Comparison of ENCODE assay signal across 14 cellular contexts in genomic region chr5:115557667-115558387, GRCh38. TPM values are rescaled to one million over a fixed set of nuclear protein-coding genes. Genes with fewer than 3 reads are reported as not detected.
DNase-seq lines count a peak whose midpoint lies in the region; ATAC-seq and TF ChIP-seq lines count a peak whose summit lies in the region.
"Had no signal": no experiment of that assay in that cellular context is flagged by ENCODE, and none has a peak within 500 bp of the region (broad histone marks: within the 10 kb centered on the region; RNA-seq: fewer than 3 reads in every experiment).

No MANE protein-coding gene starts in this region.

- ATAC-seq in GM21367 (IDR thresholded peaks at IDR 0.05; ENCODE audit: unreplicated experiment): no peak
- ATAC-seq: A549 had no signal

- intact Hi-C loops in testis (cut with DNase I; ENCODE audit: low total_unique reads): no loop called here

- TF ChIP-seq POLR2A in testis (IDR thresholded peaks at IDR 0.05): no peak
- no peak for TF ChIP-seq POLR2A in Peyer's patch (IDR thresholded peaks at IDR 0.05)

- TF ChIP-seq CTCF in hepatocyte (IDR thresholded peaks at IDR 0.05; ENCODE audit: poor library complexity) (no peak), testis (IDR thresholded peaks at IDR 0.05) (no peak), Peyer's patch (IDR thresholded peaks at IDR 0.05) (no peak)

- H3K4me2 ChIP-seq in hepatocyte: peak overlapping the region; percentile 38
- H3K4me2 ChIP-seq: A549 had no signal

- 58% methylated on average over 3 of the region's 3 CpGs for WGBS in hepatocyte (ENCODE audit: low lambda C conversion rate, missing lambda C conversion rate)
- 63 to 67% methylated on average over 3 of the region's 3 CpGs for WGBS in testis, 2 donors

- H3K27ac ChIP-seq in hepatocyte (peak overlapping the region; percentile 79), testis (peak overlapping the region; percentile 74 to 80), Peyer's patch (peak overlapping the region in 2 of 4 donors; percentile 24 to 39)
- H3K27ac ChIP-seq: parathyroid adenoma, thoracic aorta had no signal

- H3K9me2 ChIP-seq in hepatocyte (replicated peaks; ENCODE audit: insufficient read depth): no peaks in the 10 kb centered on the region

- H3K27me3 ChIP-seq in hepatocyte (no peaks in the 10 kb centered on the region), testis (no peaks in the 10 kb centered on the region), Peyer's patch (no peaks in the 10 kb centered on the region)

- H3K9me3 ChIP-seq in hepatocyte (ENCODE audit: low read depth) (no peaks in the 10 kb centered on the region), testis (no peaks in the 10 kb centered on the region), Peyer's patch (no peaks in the 10 kb centered on the region)
- H3K9me3 ChIP-seq: A549, thoracic aorta had no signal

- H3K36me3 ChIP-seq in hepatocyte (replicated peaks; ENCODE audit: insufficient read depth, low read depth) (no peaks in the 10 kb centered on the region), testis (ENCODE audit: low read depth, missing control alignments) (no peaks in the 10 kb centered on the region), Peyer's patch (no peaks in the 10 kb centered on the region)
- H3K36me3 ChIP-seq: thoracic aorta had no signal

- H3K4me3 ChIP-seq in hepatocyte: no peak overlapping the region
- H3K4me3 ChIP-seq in testis: no peak overlapping the region
- no peak overlapping the region for H3K4me3 ChIP-seq in Peyer's patch
- H3K4me3 ChIP-seq: A549, thoracic aorta had no signal

- peak; percentile 7 for DNase-seq in NCI-H748 (lab: John Stamatoyannopoulos, UW; ENCODE audit: unreplicated experiment)
- no peak for DNase-seq in NCI-H748 treated with DMSO at 0.1 percent for 48 hours (lab: John Stamatoyannopoulos, UW)
- DNase-seq in amniotic epithelial cell (ENCODE audit: low read depth): peak; percentile 41
- DNase-seq in hepatocyte (ENCODE audit: low spot score): peak; percentile 62
- no peak for DNase-seq in testis
- no peak for DNase-seq in COR-L47 (lab: John Stamatoyannopoulos, UW)
- no peak for DNase-seq in Peyer's patch
- DNase-seq: activated CD8-positive, alpha-beta memory T cell treated with anti-CD3 and anti-CD28 coated beads for 24 hours; GOT3; NCI-H526 treated with DMSO at 0.1 percent for 48 hours had no signal

- H4K20me1 ChIP-seq in hepatocyte (ENCODE audit: insufficient read depth, poor library complexity, severe bottlenecking): no peaks in the 10 kb centered on the region

- no peaks in the 10 kb centered on the region for H3K79me2 ChIP-seq in hepatocyte
- H3K79me2 ChIP-seq: parathyroid adenoma had no signal

- no peak overlapping the region for H2AFZ ChIP-seq in hepatocyte
- H2AFZ ChIP-seq: parathyroid adenoma had no signal

- H3K4me1 ChIP-seq in hepatocyte (ENCODE audit: insufficient read depth) (peaks cover 9% of the 10 kb centered on the region), testis (peaks cover 20% of the 10 kb centered on the region), Peyer's patch (peaks cover 0 to 4% (median 0%) of the 10 kb centered on the region in 4 donors)
- H3K4me1 ChIP-seq: parathyroid adenoma had no signal

RNA-seq across cellular contexts. Expression of gene FEM1C, which starts 13.3 kb away (rescaled TPM):
- total RNA-seq in hepatocyte (24.6 and 27.0 TPM in 2 replicates), testis (10 to 100 TPM; 20.0 to 28.7 TPM), Peyer's patch (10 to 100 TPM; 17.3 to 31.9 (median 28.2) TPM)
- polyA plus RNA-seq in hepatocyte (7.7 and 10.7 TPM in 2 replicates), testis (ENCODE audit: insufficient read depth, low read depth, low replicate concordance) (25.9 TPM)

RNA-seq across cellular contexts. Expression of gene TICAM2, which starts 44.5 kb away (rescaled TPM):
- total RNA-seq in hepatocyte: 2.1 TPM in 1 of 2 replicates, not detected in the other
- 2.5 TPM in 2 replicates for polyA plus RNA-seq in hepatocyte
- under 1 TPM in 1 of 2 donors, not detected in 1; 0.68 TPM for total RNA-seq in testis
- polyA plus RNA-seq in testis (ENCODE audit: insufficient read depth, low read depth, low replicate concordance): 1.1 TPM
- total RNA-seq in Peyer's patch: 1 to 10 TPM in 1 of 4 donors, under 1 TPM in 1, not detected in 2; 0.80 to 3.3 TPM

Comparison
In these comparisons a context has a peak if more than half of its experiments do, and no peak if none do; other contexts are left out.
1. DNase-seq: peak in NCI-H748 (single experiment), amniotic epithelial cell (single experiment) and hepatocyte (single experiment); none in NCI-H748 treated with DMSO at 0.1 percent for 48 hours (single experiment), testis (single experiment), COR-L47 (single experiment) and Peyer's patch (0 of 3).